In genomic region chr1:109499661-109500536, GRCh38 we compare ENCODE assay signal across 6 cellular contexts. TPM values are rescaled to one million over a fixed set of nuclear protein-coding genes. Genes with fewer than 3 reads are reported as not detected.
A peak's percentile ranks its signal among the peaks of the same experiment; 100 is the strongest.
DNase-seq lines count a peak whose midpoint lies in the region; ATAC-seq and TF ChIP-seq lines count a peak whose summit lies in the region.

No MANE protein-coding gene starts in this region.

- H4K20me1 ChIP-seq in SK-N-SH (ENCODE audit: insufficient read depth) = no peaks in the 10 kb centered on the region

- H2AFZ ChIP-seq in SK-N-SH (ENCODE audit: low read depth) = no peak overlapping the region

- WGBS in SK-N-SH (ENCODE audit: low lambda C conversion rate) = 78% methylated on average over 4 of the region's 4 CpGs

- no peaks in the 10 kb centered on the region; the same call in 1 of the 2 replicates for H3K27me3 ChIP-seq in H7 (ENCODE audit: control insufficient read depth, insufficient read depth, low read length)
- no peaks in the 10 kb centered on the region for H3K27me3 ChIP-seq in SK-N-SH (ENCODE audit: insufficient read depth)
- no peaks in the 10 kb centered on the region for H3K27me3 ChIP-seq in gastrocnemius medialis

- H3K36me3 ChIP-seq in H7 (replicated peaks; ENCODE audit: control insufficient read depth, insufficient read depth, low read length) = no peaks in the 10 kb centered on the region; the same call in 1 of the 2 replicates
- H3K36me3 ChIP-seq in SK-N-SH (replicated peaks in 1 of 2; ENCODE audit: control insufficient read depth in 1 of 2, insufficient read depth in 2 of 2, low read length in 1 of 2) = peaks cover 5 to 17% of the 10 kb centered on the region in 2 experiments
- peaks cover 0 to 28% of the 10 kb centered on the region in 2 donors for H3K36me3 ChIP-seq in gastrocnemius medialis

- ATAC-seq in gastrocnemius medialis (peak; percentile 34 to 39), HG02610 (IDR thresholded peaks at IDR 0.05; ENCODE audit: unreplicated experiment) (no peak)

- no peak overlapping the region for H3K4me2 ChIP-seq in SK-N-SH

- H3K4me1 ChIP-seq in SK-N-SH (ENCODE audit: control insufficient read depth in 1 of 2, insufficient read depth in 2 of 2, low read depth in 1 of 2, low read length in 1 of 2) = peaks cover 0 to 17% of the 10 kb centered on the region in 2 experiments; a peak in 1 of 4 replicates
- H3K4me1 ChIP-seq in gastrocnemius medialis = peaks cover 3 to 4% of the 10 kb centered on the region in 2 donors

- H3K9me2 ChIP-seq in SK-N-SH = no peaks in the 10 kb centered on the region

- POLR2A ChIA-PET in SK-N-SH (lab: Yijun Ruan, JAX) = interaction anchor here (1.1 to 3.3 kb wide), 2 partner anchors 9 to 30 kb away, joined by 3 to 13 read pairs; partner anchors contain the start of gene AMIGO1

- in situ Hi-C loops in gastrocnemius medialis (cut with MboI; ENCODE audit: low sequenced_read_pairs in 4 of 4) = loop anchor here in 2 of 4 donors (5.0 kb wide), 1 partner anchor 32 kb away; no protein-coding TSS in a partner anchor

- intact Hi-C loops in gastrocnemius medialis (cut with DNase I; ENCODE audit: low total_unique reads) = no loop called here

- no peak for TF ChIP-seq POLR2A in gastrocnemius medialis (IDR thresholded peaks at IDR 0.05)

- DNase-seq in H7 (peak; percentile 76), SK-N-SH (peak; percentile 42), coronary artery (ENCODE audit: low spot score) (no peak), gastrocnemius medialis (peak in 1 of 2 donors; percentile 59), AG08395 (ENCODE audit: low spot score) (no peak)

- TF ChIP-seq RAD21 in SK-N-SH (IDR thresholded peaks at IDR 0.05; ENCODE audit: low read length) = peak; percentile 24; the same call in 1 of the 2 replicates

- H3K4me3 ChIP-seq in H7 (ENCODE audit: insufficient read depth, low read depth, low read length) = no peak overlapping the region
- no peak overlapping the region for H3K4me3 ChIP-seq in SK-N-SH (ENCODE audit: low read depth in 2 of 2, low read length in 1 of 2)
- H3K4me3 ChIP-seq in coronary artery = no peak overlapping the region
- H3K4me3 ChIP-seq in gastrocnemius medialis = no peak overlapping the region

- H3K27ac ChIP-seq in SK-N-SH (ENCODE audit: low read depth in 2 of 2, low read length in 1 of 2) = no peak overlapping the region; a peak in 1 of 4 replicates
- H3K27ac ChIP-seq in coronary artery = peak overlapping the region; percentile 21 to 85
- peak overlapping the region in 2 of 4 donors; percentile 3 to 46 for H3K27ac ChIP-seq in gastrocnemius medialis

- H3K9me3 ChIP-seq in SK-N-SH (no peaks in the 10 kb centered on the region), gastrocnemius medialis (no peaks in the 10 kb centered on the region)

- no peak overlapping the region for H3K9ac ChIP-seq in SK-N-SH

- no peak for TF ChIP-seq EP300 in SK-N-SH (IDR thresholded peaks at IDR 0.05; ENCODE audit: borderline replicate concordance in 1 of 2, low read depth in 1 of 2, low read length in 1 of 2)

- CTCF ChIA-PET in SK-N-SH (lab: Yijun Ruan, JAX) = interaction anchor here (0.7 to 40.2 kb wide), 11 partner anchors 8 to 275 kb away, joined by 3 to 1710 read pairs (median 13); partner anchors contain the start of genes AMIGO1, ATXN7L2, CYB561D1 and GPR61

- peak; percentile 55 for TF ChIP-seq CTCF in SK-N-SH (IDR thresholded peaks at IDR 0.05)
- no peak for TF ChIP-seq CTCF in coronary artery (IDR thresholded peaks at IDR 0.05)
- TF ChIP-seq CTCF in gastrocnemius medialis (IDR thresholded peaks at IDR 0.05 in 4 of 5, conservative IDR thresholded peaks at IDR 0.05 in 1 of 5) = peak in 4 of 5 experiments; percentile 30 to 53 (median 42)

- no peaks in the 10 kb centered on the region for H3F3A ChIP-seq in SK-N-SH (replicated peaks; ENCODE audit: insufficient read depth)

- peaks cover 13% of the 10 kb centered on the region for H3K79me2 ChIP-seq in SK-N-SH (ENCODE audit: insufficient read depth)

TF ChIP-seq in SK-N-SH, 30 proteins besides CTCF, POLR2A, EP300 and RAD21:
- TF ChIP-seq ZBTB33 (IDR thresholded peaks at IDR 0.05; ENCODE audit: borderline replicate concordance, low read depth) = no peak
- TF ChIP-seq REST (IDR thresholded peaks at IDR 0.05; ENCODE audit: low read depth, low read length) = no peak
- TF ChIP-seq SMC3 (IDR thresholded peaks at IDR 0.05; ENCODE audit: low read depth, low read length) = peak; percentile 24
- no peak for TF ChIP-seq YY1 (IDR thresholded peaks at IDR 0.05; ENCODE audit: low read depth)

RNA-seq across cellular contexts. Expression of gene CYB561D1, which starts 6.0 kb away (rescaled TPM):
- total RNA-seq in H7 (2014; rRNA removed; shearing (Covaris generic)) = 3.1 and 4.2 TPM in 2 replicates
- 5.4 and 8.9 TPM in 2 replicates for polyA plus RNA-seq in SK-N-SH (2012; rRNA removed)
- polyA plus RNA-seq in SK-N-SH (2012; cell fraction: cytosol; rRNA removed) = 3.5 and 4.9 TPM in 2 replicates
- 13.0 and 13.3 TPM in 2 replicates for polyA plus RNA-seq in SK-N-SH (2012; cell fraction: nucleus; rRNA removed)
- total RNA-seq in gastrocnemius medialis = 1 to 10 TPM; 3.1 to 8.0 (median 3.9) TPM

RNA-seq across cellular contexts. Expression of gene AMIGO1, which starts 9.6 kb away (rescaled TPM):
- total RNA-seq in H7 (2014; rRNA removed; shearing (Covaris generic)) = 1.1 and 1.9 TPM in 2 replicates
- polyA plus RNA-seq in SK-N-SH (2012; rRNA removed) = 0.93 and 0.95 TPM in 2 replicates
- polyA plus RNA-seq in SK-N-SH (2012; cell fraction: cytosol; rRNA removed) = 0.85 and 0.94 TPM in 2 replicates
- 0.73 TPM in 2 replicates for polyA plus RNA-seq in SK-N-SH (2012; cell fraction: nucleus; rRNA removed)
- total RNA-seq in gastrocnemius medialis = 10 to 100 TPM in 3 of 4 donors, 1 to 10 TPM in 1; 8.6 to 20.9 (median 15.1) TPM

RNA-seq across cellular contexts. Expression of gene ATXN7L2, which starts 16.2 kb away (rescaled TPM):
- 9.6 and 9.9 TPM in 2 replicates for total RNA-seq in H7 (2014; rRNA removed; shearing (Covaris generic))
- 3.9 and 4.0 TPM in 2 replicates for polyA plus RNA-seq in SK-N-SH (2012; rRNA removed)
- polyA plus RNA-seq in SK-N-SH (2012; cell fraction: cytosol; rRNA removed) = 1.5 and 2.7 TPM in 2 replicates
- 12.7 and 20.3 TPM in 2 replicates for polyA plus RNA-seq in SK-N-SH (2012; cell fraction: nucleus; rRNA removed)
- 10 to 100 TPM in 1 of 4 donors, 1 to 10 TPM in 3; 2.1 to 12.1 (median 6.5) TPM for total RNA-seq in gastrocnemius medialis

RNA-seq across cellular contexts. Expression of gene SYPL2, which starts 33.6 kb away (rescaled TPM):
- 1.1 and 4.4 TPM in 2 replicates for total RNA-seq in H7 (2014; rRNA removed; shearing (Covaris generic))
- polyA plus RNA-seq in SK-N-SH (2012; rRNA removed) = 0.03 and 0.05 TPM in 2 replicates
- 0.01 and 0.05 TPM in 2 replicates for polyA plus RNA-seq in SK-N-SH (2012; cell fraction: cytosol; rRNA removed)
- 0.07 and 0.10 TPM in 2 replicates for polyA plus RNA-seq in SK-N-SH (2012; cell fraction: nucleus; rRNA removed)
- total RNA-seq in gastrocnemius medialis = 100 to 1,000 TPM in 1 of 4 donors, 10 to 100 TPM in 3; 15.7 to 127 (median 83.7) TPM

RNA-seq across cellular contexts. Expression of gene GPR61, which starts 39.8 kb away (rescaled TPM):
- 0.17 TPM in 1 of 2 replicates, not detected in the other for total RNA-seq in H7 (2014; rRNA removed; shearing (Covaris generic))
- polyA plus RNA-seq in SK-N-SH (2012; rRNA removed) = not detected in 2 replicates
- not detected in 2 replicates for polyA plus RNA-seq in SK-N-SH (2012; cell fraction: cytosol; rRNA removed)
- 0.08 TPM in 1 of 2 replicates, not detected in the other for polyA plus RNA-seq in SK-N-SH (2012; cell fraction: nucleus; rRNA removed)
- total RNA-seq in gastrocnemius medialis = not detected

Comparison
In these comparisons a context has a peak if more than half of its experiments do, and no peak if none do; other contexts are left out.
1. DNase-seq: peak in H7 (single experiment) and SK-N-SH (single experiment); none in coronary artery (single experiment) and AG08395 (single experiment).
2. H3K27ac ChIP-seq: peak in coronary artery (2 of 2); none in SK-N-SH (0 of 2).